ENCODE assay signal across 1 cellular context in genomic region chr2:100417745-100418090, GRCh38.
TF ChIP-seq lines count a peak whose summit lies in the region.

No MANE protein-coding gene starts in this region.

TF ChIP-seq in K562, 482 proteins besides CTCF, POLR2A, EP300 and RAD21 (continues in another document):
- TF ChIP-seq ZBTB26 (CRISPR knock-in tag; IDR thresholded peaks at IDR 0.05): no peak
- TF ChIP-seq ARID3A (IDR thresholded peaks at IDR 0.05; ENCODE audit: borderline replicate concordance, low read depth, low read length): no peak
- no peak for TF ChIP-seq TGIF2 (CRISPR knock-in tag; IDR thresholded peaks at IDR 0.05)
- no peak for TF ChIP-seq LCOR (CRISPR knock-in tag; IDR thresholded peaks at IDR 0.05)
- TF ChIP-seq ZNF165 (CRISPR knock-in tag; IDR thresholded peaks at IDR 0.05; ENCODE audit: borderline replicate concordance): no peak
- no peak for TF ChIP-seq TCF3 (CRISPR knock-in tag; IDR thresholded peaks at IDR 0.05)
- TF ChIP-seq CC2D1A (IDR thresholded peaks at IDR 0.05): no peak
- TF ChIP-seq ZNF395 (CRISPR knock-in tag; IDR thresholded peaks at IDR 0.05): no peak
- no peak for TF ChIP-seq NUFIP1 (IDR thresholded peaks at IDR 0.05; ENCODE audit: partially characterized antibody)
- no peak for TF ChIP-seq ZNF707 (CRISPR knock-in tag; conservative IDR thresholded peaks at IDR 0.05)
- no peak for TF ChIP-seq HBP1 (CRISPR knock-in tag; IDR thresholded peaks at IDR 0.05)
- no peak for TF ChIP-seq ZNF133 (CRISPR knock-in tag; IDR thresholded peaks at IDR 0.05)
- TF ChIP-seq KLF13 (tag; IDR thresholded peaks at IDR 0.05; ENCODE audit: borderline replicate concordance, low read depth): no peak
- 0 out of 2 replicates have a peak, but pooled peaks have one; percentile 39 for TF ChIP-seq ZBTB2 (IDR thresholded peaks at IDR 0.05)
- peak; percentile 15; the same call in 1 of the 2 replicates for TF ChIP-seq ZNF197 (CRISPR knock-in tag; IDR thresholded peaks at IDR 0.05; ENCODE audit: low read depth)
- no peak for TF ChIP-seq SIX5 (IDR thresholded peaks at IDR 0.05; ENCODE audit: borderline replicate concordance in 1 of 2, insufficient read depth in 1 of 2, low read depth in 1 of 2, low read length in 2 of 2)
- no peak for TF ChIP-seq NFATC3 (IDR thresholded peaks at IDR 0.05)
- no peak for TF ChIP-seq RREB1 (CRISPR knock-in tag; IDR thresholded peaks at IDR 0.05)
- TF ChIP-seq PRMT5 (CRISPR knock-in tag; IDR thresholded peaks at IDR 0.05): no peak
- TF ChIP-seq FOSL1 (tag; conservative IDR thresholded peaks at IDR 0.05): peak; percentile 26; the same call in 1 of the 2 replicates
- TF ChIP-seq KAT7 (CRISPR knock-in tag; IDR thresholded peaks at IDR 0.05; ENCODE audit: borderline replicate concordance): no peak
- TF ChIP-seq HDGF (IDR thresholded peaks at IDR 0.05): no peak
- no peak for TF ChIP-seq ASH1L (IDR thresholded peaks at IDR 0.05; ENCODE audit: borderline replicate concordance, low read depth, partially characterized antibody)
- TF ChIP-seq C11orf30 (IDR thresholded peaks at IDR 0.05; ENCODE audit: low read depth): no peak
- no peak for TF ChIP-seq SNRNP70 (optimal IDR thresholded peaks at IDR 0.05; ENCODE audit: low read depth, low read length)
- no peak for TF ChIP-seq CREB3L1 (IDR thresholded peaks at IDR 0.05; ENCODE audit: borderline replicate concordance, low read depth)
- TF ChIP-seq MECOM (CRISPR knock-in tag; IDR thresholded peaks at IDR 0.05): no peak
- TF ChIP-seq ATF1 (CRISPR knock-in tag; IDR thresholded peaks at IDR 0.05): no peak
- no peak for TF ChIP-seq ATF1 (tag; IDR thresholded peaks at IDR 0.05)
- TF ChIP-seq RBBP5 (IDR thresholded peaks at IDR 0.05; ENCODE audit: borderline replicate concordance, insufficient read depth, low read length, poor library complexity, severe bottlenecking): no peak
- peak; percentile 80 for TF ChIP-seq ZNF512 (tag; IDR thresholded peaks at IDR 0.05)
- no peak for TF ChIP-seq ARID1B (IDR thresholded peaks at IDR 0.05)
- TF ChIP-seq TEAD1 (CRISPR knock-in tag; IDR thresholded peaks at IDR 0.05): no peak
- TF ChIP-seq KLF10 (CRISPR knock-in tag; IDR thresholded peaks at IDR 0.05): no peak
- TF ChIP-seq MNT (conservative IDR thresholded peaks at IDR 0.05): no peak
- TF ChIP-seq NKRF (IDR thresholded peaks at IDR 0.05; ENCODE audit: borderline replicate concordance): 0 out of 2 replicates have a peak, but pooled peaks have one; percentile 43
